In the genomic region with DNA sequence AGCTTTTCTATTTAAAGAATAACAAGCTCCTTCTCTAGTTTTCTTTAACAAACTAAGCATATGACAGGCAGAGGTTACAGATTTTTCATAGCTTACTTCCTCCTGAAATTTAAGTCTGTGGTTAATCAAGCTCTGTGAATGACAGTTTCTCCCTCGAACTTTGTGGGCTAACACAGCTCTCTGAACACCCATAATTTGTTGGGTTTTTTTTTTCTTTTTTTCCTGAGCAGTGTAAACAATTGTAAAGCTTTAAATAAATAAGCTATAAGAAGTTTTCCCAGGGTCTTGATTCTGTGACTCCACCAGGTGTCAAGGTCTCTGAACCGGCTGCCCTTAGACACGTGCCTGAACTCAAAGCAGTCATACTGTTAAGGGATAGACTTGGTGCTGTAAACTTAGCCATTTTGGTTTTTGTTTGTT, we compare ENCODE assay signal across 7 cellular contexts.
A peak's percentile ranks its signal among the peaks of the same experiment; 100 is the strongest.
DNase-seq lines count a peak whose midpoint lies in the region; ATAC-seq and TF ChIP-seq lines count a peak whose summit lies in the region.

No MANE protein-coding gene starts in this region.

- H3K9me3 Mint-ChIP-seq in mesothelial cell of epicardium = peaks cover 14% of the 10 kb centered on the region

- no peak for TF ChIP-seq POLR2A in Peyer's patch (IDR thresholded peaks at IDR 0.05)
- no peak for TF ChIP-seq POLR2A in uterus (IDR thresholded peaks at IDR 0.05)

- H3K27ac ChIP-seq in Peyer's patch = peak overlapping the region; percentile 41 to 79 (median 57)
- no peak overlapping the region for H3K27ac ChIP-seq in uterus

- no peaks in the 10 kb centered on the region for H3K36me3 Mint-ChIP-seq in mesothelial cell of epicardium

- no peak overlapping the region for H3K4me3 Mint-ChIP-seq in mesothelial cell of epicardium

- ATAC-seq in GM19043 (IDR thresholded peaks at IDR 0.05; ENCODE audit: low read depth, unreplicated experiment) = peak; percentile 70
- peak; percentile 62 for ATAC-seq in HG02970 (IDR thresholded peaks at IDR 0.05; ENCODE audit: low FRiP score, unreplicated experiment)
- ATAC-seq in sciatic nerve = peak; percentile 17

- TF ChIP-seq CTCF in Peyer's patch (IDR thresholded peaks at IDR 0.05) = no peak
- no peak for TF ChIP-seq CTCF in mesothelial cell of epicardium (IDR thresholded peaks at IDR 0.05; ENCODE audit: unreplicated experiment)
- no peak for TF ChIP-seq CTCF in uterus (IDR thresholded peaks at IDR 0.05)

- H3K36me3 ChIP-seq in Peyer's patch (no peaks in the 10 kb centered on the region), uterus (no peaks in the 10 kb centered on the region)

- intact Hi-C loops in sciatic nerve (cut with DNase I) (no loop called here), uterus (cut with DNase I; ENCODE audit: low total_unique reads) (no loop called here)

- no peaks in the 10 kb centered on the region for H3K9me3 ChIP-seq in Peyer's patch
- no peaks in the 10 kb centered on the region for H3K9me3 ChIP-seq in uterus

- H3K4me3 ChIP-seq in Peyer's patch (no peak overlapping the region), uterus (no peak overlapping the region)

- no peaks in the 10 kb centered on the region for H3K27me3 ChIP-seq in Peyer's patch
- H3K27me3 ChIP-seq in uterus = no peaks in the 10 kb centered on the region

- peaks cover 7% of the 10 kb centered on the region for H3K4me1 Mint-ChIP-seq in mesothelial cell of epicardium

- H3K4me1 ChIP-seq in Peyer's patch = peaks cover 0 to 17% (median 10%) of the 10 kb centered on the region in 4 donors
- H3K4me1 ChIP-seq in uterus = no peaks in the 10 kb centered on the region

- no peaks in the 10 kb centered on the region for H3K27me3 Mint-ChIP-seq in mesothelial cell of epicardium (ENCODE audit: low read depth)

- H3K27ac Mint-ChIP-seq in mesothelial cell of epicardium = no peak overlapping the region

- no peak for DNase-seq in Peyer's patch
- no peak for DNase-seq in sciatic nerve (ENCODE audit: low spot score)
- DNase-seq in NCI-H524 (lab: John Stamatoyannopoulos, UW) = no peak
- DNase-seq in mesothelial cell of epicardium (ENCODE audit: low spot score in 2 of 2, unreplicated experiment in 2 of 2) = no peak
- no peak for DNase-seq in uterus

Comparison
In these comparisons a context has a peak if more than half of its experiments do, and no peak if none do; other contexts are left out.
1. ATAC-seq: peak in every context shown above with its lines; median percentile 70 in GM19043; 62 in HG02970; 17 in sciatic nerve.
2. H3K27ac ChIP-seq: peak in Peyer's patch (4 of 4); none in uterus (0 of 2).